ENCODE assay signal across 28 cellular contexts in the genomic region with DNA sequence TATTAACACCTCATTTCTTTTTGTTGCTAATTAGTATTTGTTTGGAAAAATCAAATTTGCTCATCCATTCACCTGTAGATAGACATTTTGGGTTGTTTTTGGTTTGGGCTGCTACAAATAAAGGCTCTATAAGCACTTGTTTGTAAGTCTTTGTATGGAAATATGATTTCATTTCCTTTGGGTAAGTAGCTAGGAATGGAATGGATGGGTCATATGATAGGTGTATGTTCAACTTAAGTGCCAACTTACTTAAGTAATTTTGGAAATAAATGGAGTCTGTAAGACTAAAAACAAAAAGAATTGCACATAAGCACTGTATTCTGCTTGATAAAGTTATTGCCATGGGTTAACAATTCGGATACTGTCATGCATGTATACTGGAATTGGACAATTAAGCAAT.
"Had no signal": no experiment of that assay in that cellular context is flagged by ENCODE, and none has a peak within 500 bp of the region (broad histone marks: within the 10 kb centered on the region; RNA-seq: fewer than 3 reads in every experiment).

No MANE protein-coding gene starts in this region.

- H3K9me3 Mint-ChIP-seq: stimulated activated effector memory CD8-positive, alpha-beta T cell treated with anti-CD3 and anti-CD28 coated beads, Interleukin-12 subunit alpha, Interleukin-12 subunit beta, amount 100 ng/mL, for 72 hours; type B pancreatic cell had no signal

- FAIRE-seq: urothelium cell line had no signal

- H3K9me3 ChIP-seq: stomach, suprapubic skin, testis, thoracic aorta, thyroid gland, tibial artery, transverse colon, upper lobe of left lung, upper lobe of right lung, uterus, vagina had no signal

- H3K36me3 Mint-ChIP-seq: stimulated activated effector memory CD8-positive, alpha-beta T cell treated with anti-CD3 and anti-CD28 coated beads, Interleukin-12 subunit alpha, Interleukin-12 subunit beta, amount 100 ng/mL, for 72 hours; stimulated activated memory B cell treated with anti-CD40 and anti-IgM and Interleukin-4, amounts not matched to agents 10 μg/mL and 1 μg/mL and 100 μg/mL, for 72 hours; stimulated activated naive B cell treated with anti-CD40 and anti-IgM and Interleukin-4, amounts not matched to agents 10 μg/mL and 1 μg/mL and 100 μg/mL, for 72 hours; type B pancreatic cell had no signal

- H3K27ac Mint-ChIP-seq: stimulated activated effector memory CD8-positive, alpha-beta T cell treated with anti-CD3 and anti-CD28 coated beads, Interleukin-12 subunit alpha, Interleukin-12 subunit beta, amount 100 ng/mL, for 72 hours; stimulated activated memory B cell treated with anti-CD40 and anti-IgM and Interleukin-4, amounts not matched to agents 10 μg/mL and 1 μg/mL and 100 μg/mL, for 72 hours; stimulated activated naive B cell treated with anti-CD40 and anti-IgM and Interleukin-4, amounts not matched to agents 10 μg/mL and 1 μg/mL and 100 μg/mL, for 72 hours; stimulated activated naive CD8-positive, alpha-beta T cell treated with anti-CD3 and anti-CD28 coated beads, Interleukin-15, amount 100 ng/mL, for 72 hours; stimulated activated naive CD8-positive, alpha-beta T cell treated with anti-CD3 and anti-CD28 coated beads, Interleukin-15, Interleukin-2, amounts not matched to agents 100 ng/mL and 50 ng/mL, for 24 hours had no signal

- H3K4me1 Mint-ChIP-seq: stimulated activated effector memory CD8-positive, alpha-beta T cell treated with anti-CD3 and anti-CD28 coated beads, Interleukin-12 subunit alpha, Interleukin-12 subunit beta, amount 100 ng/mL, for 72 hours; stimulated activated memory B cell treated with anti-CD40 and anti-IgM and Interleukin-4, amounts not matched to agents 10 μg/mL and 1 μg/mL and 100 μg/mL, for 72 hours; stimulated activated naive B cell treated with anti-CD40 and anti-IgM and Interleukin-4, amounts not matched to agents 10 μg/mL and 1 μg/mL and 100 μg/mL, for 72 hours; stimulated activated naive CD8-positive, alpha-beta T cell treated with anti-CD3 and anti-CD28 coated beads, Interleukin-15, amount 100 ng/mL, for 72 hours had no signal

- H3K4me3 ChIP-seq: stomach, suprapubic skin, testis, thoracic aorta, thyroid gland, tibial artery, tibial nerve, transverse colon, upper lobe of left lung, upper lobe of right lung, uterus, vagina had no signal

- H3K4me1 ChIP-seq: stomach, suprapubic skin, testis, thyroid gland, tibial artery, tibial nerve, transverse colon, upper lobe of right lung, uterus, vagina had no signal

- ATAC-seq: stimulated activated effector memory CD8-positive, alpha-beta T cell treated with anti-CD3 and anti-CD28 coated beads, Interleukin-12 subunit alpha, Interleukin-12 subunit beta, amount 100 ng/mL, for 72 hours; stimulated activated memory B cell treated with anti-CD40 and anti-IgM and Interleukin-4, amounts not matched to agents 10 μg/mL and 1 μg/mL and 100 μg/mL, for 72 hours; stimulated activated naive B cell treated with anti-CD40 and anti-IgM and Interleukin-4, amounts not matched to agents 10 μg/mL and 1 μg/mL and 100 μg/mL, for 72 hours; stimulated activated naive CD8-positive, alpha-beta T cell treated with anti-CD3 and anti-CD28 coated beads, Interleukin-15, amount 100 ng/mL, for 72 hours; stimulated activated naive CD8-positive, alpha-beta T cell treated with anti-CD3 and anti-CD28 coated beads, Interleukin-15, Interleukin-2, amounts not matched to agents 100 U/mL and 50 U/mL, for 24 hours; upper lobe of right lung had no signal

- H3K27me3 ChIP-seq: stomach, suprapubic skin, testis, thyroid gland, tibial artery, tibial nerve, transverse colon, upper lobe of left lung, upper lobe of right lung, uterus, vagina had no signal

- H3K4me3 Mint-ChIP-seq: stimulated activated effector memory CD8-positive, alpha-beta T cell treated with anti-CD3 and anti-CD28 coated beads, Interleukin-12 subunit alpha, Interleukin-12 subunit beta, amount 100 ng/mL, for 72 hours; stimulated activated memory B cell treated with anti-CD40 and anti-IgM and Interleukin-4, amounts not matched to agents 10 μg/mL and 1 μg/mL and 100 μg/mL, for 72 hours; stimulated activated naive B cell treated with anti-CD40 and anti-IgM and Interleukin-4, amounts not matched to agents 10 μg/mL and 1 μg/mL and 100 μg/mL, for 72 hours; stimulated activated naive CD8-positive, alpha-beta T cell treated with anti-CD3 and anti-CD28 coated beads, Interleukin-15, amount 100 ng/mL, for 72 hours; stimulated activated naive CD8-positive, alpha-beta T cell treated with anti-CD3 and anti-CD28 coated beads, Interleukin-15, Interleukin-2, amounts not matched to agents 100 ng/mL and 50 ng/mL, for 24 hours; type B pancreatic cell had no signal

- H3K36me3 ChIP-seq: stomach, suprapubic skin, thoracic aorta, thyroid gland, tibial artery, tibial nerve, transverse colon, upper lobe of left lung, upper lobe of right lung, uterus, vagina had no signal

- H3K27me3 Mint-ChIP-seq: type B pancreatic cell had no signal

- DNase-seq: stimulated activated CD4-positive, alpha-beta T cell treated with anti-CD3 and anti-CD28 coated beads, Interleukin-2, amount 100 ng/mL, for 48 hours; stimulated activated CD4-positive, alpha-beta T cell treated with anti-CD3 and anti-CD28 coated beads, Interleukin-4, amount 100 ng/mL, for 1 hour; stimulated activated CD4-positive, alpha-beta T cell treated with anti-CD3 and anti-CD28 coated beads, Interleukin-4, amount 100 ng/mL, for 24 hours; stimulated activated CD4-positive, alpha-beta T cell treated with anti-CD3 and anti-CD28 coated beads, Interleukin-4, amount 100 ng/mL, for 4 hours; stimulated activated CD8-positive, alpha-beta memory T cell treated with anti-CD3 and anti-CD28 coated beads, Interleukin-4, amount 100 ng/mL, for 48 hours; stimulated activated naive B cell treated with anti-CD40 and anti-IgM and Interleukin-4, amounts not matched to agents 10 μg/mL and 1 μg/mL and 100 μg/mL, for 72 hours; stimulated activated naive CD4-positive, alpha-beta T cell; stimulated activated naive CD4-positive, alpha-beta T cell treated with Interleukin-2 at 50 U/mL for 16 hours; stimulated activated naive CD8-positive, alpha-beta T cell treated with anti-CD3 and anti-CD28 coated beads, Interleukin-15, amount 100 ng/mL, for 72 hours; stimulated activated naive CD8-positive, alpha-beta T cell treated with anti-CD3 and anti-CD28 coated beads, Interleukin-15, Interleukin-2, amounts not matched to agents 100 U/mL and 50 U/mL, for 24 hours; stomach; substantia nigra; testis; thyroid gland; tibial artery; transverse colon; upper lobe of left lung; upper lobe of right lung; uterus had no signal
